ENCODE assay signal across 1 cellular context in genomic region chr5:141961466-141961865, GRCh38.
TF ChIP-seq lines count a peak whose summit lies in the region.

No MANE protein-coding gene starts in this region.

TF ChIP-seq in SK-N-SH, 30 proteins besides CTCF, POLR2A, EP300 and RAD21 (continued from another document):
- no peak for TF ChIP-seq USF2 (IDR thresholded peaks at IDR 0.05; ENCODE audit: borderline replicate concordance, low read depth, low read length)
- TF ChIP-seq SMC3 (IDR thresholded peaks at IDR 0.05; ENCODE audit: low read depth, low read length) = no peak
